In genomic region chr3:188338081-188338480, GRCh38 we compare ENCODE assay signal across 18 cellular contexts.
DNase-seq lines count a peak whose midpoint lies in the region; ATAC-seq, FAIRE-seq and TF ChIP-seq lines count a peak whose summit lies in the region.
"Had no signal": no experiment of that assay in that cellular context is flagged by ENCODE, and none has a peak within 500 bp of the region (broad histone marks: within the 10 kb centered on the region; RNA-seq: fewer than 3 reads in every experiment).

No MANE protein-coding gene starts in this region.

- peaks cover 33% of the 10 kb centered on the region for H3K4me1 Mint-ChIP-seq in activated CD4-positive, alpha-beta T cell treated with anti-CD3 and anti-CD28 coated beads, Interleukin-2, amount 10 ng/mL, durations not matched to agents 24 days and 14 days
- H3K4me1 Mint-ChIP-seq in astrocyte (ENCODE audit: low read depth, unreplicated experiment), result peaks cover 35% of the 10 kb centered on the region

- H3K79me2 ChIP-seq in astrocyte (ENCODE audit: insufficient read depth, low read length), result peaks cover 100% of the 10 kb centered on the region

- DNase-seq in activated CD4-positive, alpha-beta T cell treated with anti-CD3 and anti-CD28 coated beads, Interleukin-2, amount 10 ng/mL, durations not matched to agents 24 days and 14 days, result no peak
- no peak for DNase-seq in activated CD4-positive, alpha-beta T cell treated with anti-CD3 and anti-CD28 coated beads for 4 hours
- DNase-seq in HS-27A (ENCODE audit: low read depth) (peak; percentile 40), astrocyte (ENCODE audit: low read depth) (peak; percentile 39), gastrocnemius medialis (no peak)
- DNase-seq: 8988T; activated naive CD4-positive, alpha-beta T cell treated with anti-CD3 and anti-CD28 coated beads, Interleukin-2, amount 10 ng/mL, durations not matched to agents 7 days and 5 days; body of pancreas; NCI-H1436 treated with DMSO at 0.1 percent for 48 hours; NCI-H2171; NCI-H69; stimulated activated CD4-positive, alpha-beta T cell treated with anti-CD3 and anti-CD28 coated beads, Interleukin-4, amount 100 ng/mL, for 1 hour; upper lobe of left lung had no signal

- peak overlapping the region; percentile 17 for H3K4me2 ChIP-seq in astrocyte (ENCODE audit: low read length)
- H3K4me2 ChIP-seq: BLaER1 had no signal

- ATAC-seq in gastrocnemius medialis, result no peak
- ATAC-seq in HG03342 (IDR thresholded peaks at IDR 0.05; ENCODE audit: unreplicated experiment), result no peak
- no peak for ATAC-seq in HG02870 (IDR thresholded peaks at IDR 0.05; ENCODE audit: unreplicated experiment)
- ATAC-seq in HG03457 (IDR thresholded peaks at IDR 0.05; ENCODE audit: unreplicated experiment), result no peak
- ATAC-seq: body of pancreas had no signal

- peak overlapping the region; percentile 48 for H3K27ac Mint-ChIP-seq in activated CD4-positive, alpha-beta T cell treated with anti-CD3 and anti-CD28 coated beads, Interleukin-2, amount 10 ng/mL, durations not matched to agents 24 days and 14 days
- no peak overlapping the region for H3K27ac Mint-ChIP-seq in astrocyte (ENCODE audit: unreplicated experiment)
- H3K27ac Mint-ChIP-seq: activated naive CD4-positive, alpha-beta T cell treated with anti-CD3 and anti-CD28 coated beads, Interleukin-2, amount 10 ng/mL, durations not matched to agents 7 days and 5 days had no signal

- H3K27me3 Mint-ChIP-seq in activated CD4-positive, alpha-beta T cell treated with anti-CD3 and anti-CD28 coated beads, Interleukin-2, amount 10 ng/mL, durations not matched to agents 24 days and 14 days, result peaks cover 6% of the 10 kb centered on the region
- no peaks in the 10 kb centered on the region for H3K27me3 Mint-ChIP-seq in astrocyte (ENCODE audit: low read depth, unreplicated experiment)
- H3K27me3 Mint-ChIP-seq: activated naive CD4-positive, alpha-beta T cell treated with anti-CD3 and anti-CD28 coated beads, Interleukin-2, amount 10 ng/mL, durations not matched to agents 7 days and 5 days had no signal

- no peak for TF ChIP-seq POLR2A in gastrocnemius medialis (IDR thresholded peaks at IDR 0.05)

- peak overlapping the region; percentile 22 for H3K4me3 Mint-ChIP-seq in activated CD4-positive, alpha-beta T cell treated with anti-CD3 and anti-CD28 coated beads, Interleukin-2, amount 10 ng/mL, durations not matched to agents 24 days and 14 days
- H3K4me3 Mint-ChIP-seq in astrocyte (ENCODE audit: unreplicated experiment), result no peak overlapping the region
- H3K4me3 Mint-ChIP-seq: activated naive CD4-positive, alpha-beta T cell treated with anti-CD3 and anti-CD28 coated beads, Interleukin-2, amount 10 ng/mL, durations not matched to agents 7 days and 5 days had no signal

- FAIRE-seq in astrocyte (lab: Jason Lieb, UNC), result peak; percentile 26

- peaks cover 4% of the 10 kb centered on the region for H3K9me3 Mint-ChIP-seq in activated CD4-positive, alpha-beta T cell treated with anti-CD3 and anti-CD28 coated beads, Interleukin-2, amount 10 ng/mL, durations not matched to agents 24 days and 14 days
- no peaks in the 10 kb centered on the region for H3K9me3 Mint-ChIP-seq in astrocyte (ENCODE audit: unreplicated experiment)
- H3K9me3 Mint-ChIP-seq: activated naive CD4-positive, alpha-beta T cell treated with anti-CD3 and anti-CD28 coated beads, Interleukin-2, amount 10 ng/mL, durations not matched to agents 7 days and 5 days had no signal

- intact Hi-C loops in activated CD4-positive, alpha-beta T cell treated with anti-CD3 and anti-CD28 coated beads, Interleukin-2, amount 10 ng/mL, durations not matched to agents 24 days and 14 days (cut with micrococcal nuclease), result loop anchor here (2.0 to 10.0 kb wide), 4 partner anchors 39 to 449 kb away; no protein-coding TSS in a partner anchor
- intact Hi-C loops in gastrocnemius medialis (cut with DNase I; ENCODE audit: low total_unique reads), result no loop called here

- no peak overlapping the region for H3K9ac ChIP-seq in astrocyte (ENCODE audit: low read length)
- H3K9ac ChIP-seq: BLaER1 had no signal

- H3K4me3 ChIP-seq in astrocyte (ENCODE audit: insufficient read depth, low read depth, low read length) (no peak overlapping the region), gastrocnemius medialis (no peak overlapping the region)
- H3K4me3 ChIP-seq: BLaER1, body of pancreas, upper lobe of left lung had no signal

- H3K4me1 ChIP-seq in astrocyte (ENCODE audit: insufficient read depth, low read length), result peaks cover 8% of the 10 kb centered on the region
- H3K4me1 ChIP-seq in gastrocnemius medialis, result peaks cover 37 to 45% of the 10 kb centered on the region in 2 donors
- H3K4me1 ChIP-seq: BLaER1 had no signal

- no peak overlapping the region for H3K27ac ChIP-seq in astrocyte (ENCODE audit: low read depth, low read length)
- peak overlapping the region; percentile 16 to 91 (median 66) for H3K27ac ChIP-seq in gastrocnemius medialis
- H3K27ac ChIP-seq: BLaER1, body of pancreas, HL-60, upper lobe of left lung had no signal

- no peak for TF ChIP-seq CTCF in astrocyte (IDR thresholded peaks at IDR 0.05; ENCODE audit: insufficient read depth, low read depth, low read length)
- TF ChIP-seq CTCF in gastrocnemius medialis (IDR thresholded peaks at IDR 0.05 in 4 of 5, conservative IDR thresholded peaks at IDR 0.05 in 1 of 5), result no peak

- H3K36me3 ChIP-seq in astrocyte (ENCODE audit: insufficient read depth, low read length) (no peaks in the 10 kb centered on the region), gastrocnemius medialis (no peaks in the 10 kb centered on the region)
- H3K36me3 ChIP-seq: BLaER1, upper lobe of left lung had no signal

- H3K9me3 ChIP-seq in astrocyte (ENCODE audit: insufficient read depth, low read depth, low read length), result no peaks in the 10 kb centered on the region
- H3K9me3 ChIP-seq in gastrocnemius medialis, result no peaks in the 10 kb centered on the region
- H3K9me3 ChIP-seq: body of pancreas, upper lobe of left lung had no signal

- H3K27me3 ChIP-seq in astrocyte (ENCODE audit: insufficient read depth, low read length) (no peaks in the 10 kb centered on the region), gastrocnemius medialis (no peaks in the 10 kb centered on the region)
- H3K27me3 ChIP-seq: BLaER1, body of pancreas, upper lobe of left lung had no signal

- H4K20me1 ChIP-seq in astrocyte (ENCODE audit: insufficient read depth, low read length), result peaks cover 52% of the 10 kb centered on the region
- H4K20me1 ChIP-seq: BLaER1 had no signal

- no peak overlapping the region for H2AFZ ChIP-seq in astrocyte (ENCODE audit: low read depth, low read length)

- H3K36me3 Mint-ChIP-seq in activated CD4-positive, alpha-beta T cell treated with anti-CD3 and anti-CD28 coated beads, Interleukin-2, amount 10 ng/mL, durations not matched to agents 24 days and 14 days (ENCODE audit: low read depth), result peaks cover 34% of the 10 kb centered on the region
- H3K36me3 Mint-ChIP-seq in astrocyte (ENCODE audit: low read depth, unreplicated experiment), result peaks cover 1% of the 10 kb centered on the region

- in situ Hi-C loops in gastrocnemius medialis (cut with MboI; ENCODE audit: low sequenced_read_pairs in 4 of 4), result no loop called here

Comparison
In these comparisons a context has a peak if more than half of its experiments do, and no peak if none do; other contexts are left out.
1. DNase-seq: peak in HS-27A (single experiment) and astrocyte (single experiment); none in activated CD4-positive, alpha-beta T cell treated with anti-CD3 and anti-CD28 coated beads, Interleukin-2, amount 10 ng/mL, durations not matched to agents 24 days and 14 days (single experiment), activated CD4-positive, alpha-beta T cell treated with anti-CD3 and anti-CD28 coated beads for 4 hours (0 of 2) and gastrocnemius medialis (0 of 2).